1 cellular context compared by ENCODE assay signal in genomic region chr14:96051642-96052540, GRCh38.
TF ChIP-seq lines count a peak whose summit lies in the region.

No MANE protein-coding gene starts in this region.

TF ChIP-seq in HepG2, 621 proteins besides CTCF, POLR2A, EP300 and RAD21 (continued from another document):
- TF ChIP-seq, protein P1, sequence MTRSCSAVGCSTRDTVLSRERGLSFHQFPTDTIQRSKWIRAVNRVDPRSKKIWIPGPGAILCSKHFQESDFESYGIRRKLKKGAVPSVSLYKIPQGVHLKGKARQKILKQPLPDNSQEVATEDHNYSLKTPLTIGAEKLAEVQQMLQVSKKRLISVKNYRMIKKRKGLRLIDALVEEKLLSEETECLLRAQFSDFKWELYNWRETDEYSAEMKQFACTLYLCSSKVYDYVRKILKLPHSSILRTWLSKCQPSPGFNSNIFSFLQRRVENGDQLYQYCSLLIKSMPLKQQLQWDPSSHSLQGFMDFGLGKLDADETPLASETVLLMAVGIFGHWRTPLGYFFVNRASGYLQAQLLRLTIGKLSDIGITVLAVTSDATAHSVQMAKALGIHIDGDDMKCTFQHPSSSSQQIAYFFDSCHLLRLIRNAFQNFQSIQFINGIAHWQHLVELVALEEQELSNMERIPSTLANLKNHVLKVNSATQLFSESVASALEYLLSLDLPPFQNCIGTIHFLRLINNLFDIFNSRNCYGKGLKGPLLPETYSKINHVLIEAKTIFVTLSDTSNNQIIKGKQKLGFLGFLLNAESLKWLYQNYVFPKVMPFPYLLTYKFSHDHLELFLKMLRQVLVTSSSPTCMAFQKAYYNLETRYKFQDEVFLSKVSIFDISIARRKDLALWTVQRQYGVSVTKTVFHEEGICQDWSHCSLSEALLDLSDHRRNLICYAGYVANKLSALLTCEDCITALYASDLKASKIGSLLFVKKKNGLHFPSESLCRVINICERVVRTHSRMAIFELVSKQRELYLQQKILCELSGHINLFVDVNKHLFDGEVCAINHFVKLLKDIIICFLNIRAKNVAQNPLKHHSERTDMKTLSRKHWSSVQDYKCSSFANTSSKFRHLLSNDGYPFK (CRISPR knock-in tag; IDR thresholded peaks at IDR 0.05; ENCODE audit: borderline replicate concordance) = no peak
- TF ChIP-seq MLX (CRISPR knock-in tag; IDR thresholded peaks at IDR 0.05) = no peak
- TF ChIP-seq KDM5B (CRISPR knock-in tag; IDR thresholded peaks at IDR 0.05; ENCODE audit: borderline replicate concordance) = no peak
- TF ChIP-seq ZNF7 (CRISPR knock-in tag; IDR thresholded peaks at IDR 0.05) = 0 out of 2 replicates have a peak, but pooled peaks have one; percentile 26
- no peak for TF ChIP-seq ATF7-NPFF (CRISPR knock-in tag; IDR thresholded peaks at IDR 0.05; ENCODE audit: low read depth)
